Comparison of ENCODE assay signal across 21 cellular contexts in the genomic region with DNA sequence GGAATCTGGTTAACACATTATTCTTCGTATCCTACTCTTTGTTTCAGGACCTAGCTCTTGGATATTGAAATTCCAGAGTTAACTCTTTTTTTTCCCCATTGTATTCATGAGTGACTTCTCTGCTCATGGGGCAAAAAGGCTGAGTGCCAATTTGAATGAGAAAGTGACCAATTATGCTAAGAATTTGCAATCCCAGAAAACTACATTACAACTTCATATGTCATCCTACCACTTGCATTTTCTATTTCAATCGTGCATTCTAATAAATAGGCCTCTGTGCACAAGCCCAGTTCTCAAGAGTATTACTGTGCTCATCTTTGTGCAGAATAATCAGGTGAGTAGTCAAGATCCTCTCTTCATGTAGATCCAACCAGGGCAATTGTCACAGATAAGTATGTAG.
DNase-seq lines count a peak whose midpoint lies in the region; ATAC-seq and TF ChIP-seq lines count a peak whose summit lies in the region.
"Had no signal": no experiment of that assay in that cellular context is flagged by ENCODE, and none has a peak within 500 bp of the region (broad histone marks: within the 10 kb centered on the region; RNA-seq: fewer than 3 reads in every experiment).

No MANE protein-coding gene starts in this region.

- no peak for TF ChIP-seq POLR2A in prostate gland (IDR thresholded peaks at IDR 0.05)

- no peaks in the 10 kb centered on the region for H3K4me1 ChIP-seq in prostate gland (replicated peaks)
- H3K4me1 ChIP-seq: HAP-1, neural progenitor cell, tibial artery had no signal

- peak; percentile 53 for DNase-seq in ACHN
- DNase-seq in HFFc6, result peak; percentile 57
- peak; percentile 65 for DNase-seq in astrocyte of the spinal cord (ENCODE audit: low read depth, low spot score)
- DNase-seq in iris pigment epithelial cell (ENCODE audit: low read depth), result peak; percentile 67
- no peak for DNase-seq in NCI-H345 treated with DMSO at 0.1 percent for 48 hours (lab: John Stamatoyannopoulos, UW; ENCODE audit: unreplicated experiment)
- no peak for DNase-seq in GM19238 (ENCODE audit: insufficient read length, low spot score)
- no peak for DNase-seq in prostate gland (ENCODE audit: low spot score)
- DNase-seq: 8988T; activated B cell treated with CpG ODN at 0.5 μM for 24 hours; activated CD8-positive, alpha-beta T cell treated with anti-CD3 and anti-CD28 coated beads for 36 hours; activated naive CD4-positive, alpha-beta T cell treated with anti-CD3 and anti-CD28 coated beads, Interleukin-2, amount 50 U/mL, for 16 hours; activated T-cell treated with anti-CD3 and anti-CD28 coated beads, Interleukin-2, amount 50 U/mL, for 24 hours; CD4-positive, alpha-beta T cell; Kasumi-1; midbrain; stimulated activated naive B cell treated with anti-CD40 and anti-IgM and Interleukin-4, amounts not matched to agents 10 μg/mL and 1 μg/mL and 100 μg/mL, for 72 hours; T-helper 2 cell; tibial artery had no signal

- in situ Hi-C loops in ACHN (cut with HindIII; ENCODE audit: low pct_ligation_motif_present, low pct_unique_long_range_greater_than_20kb, low sequenced_read_pairs), result no loop called here
- in situ Hi-C loops in astrocyte of the spinal cord (cut with HindIII; ENCODE audit: low sequenced_read_pairs), result no loop called here

- H3K4me3 ChIP-seq in astrocyte of the spinal cord (ENCODE audit: low read depth, low read length), result no peak overlapping the region
- no peak overlapping the region for H3K4me3 ChIP-seq in prostate gland
- H3K4me3 ChIP-seq: HAP-1, neural progenitor cell, tibial artery had no signal

- TF ChIP-seq CTCF in HFFc6 (IDR thresholded peaks at IDR 0.05) (no peak), astrocyte of the spinal cord (IDR thresholded peaks at IDR 0.05; ENCODE audit: low read depth, low read length) (no peak), prostate gland (IDR thresholded peaks at IDR 0.05) (no peak)

- H3K27me3 Mint-ChIP-seq in HFFc6 (ENCODE audit: insufficient read depth), result no peaks in the 10 kb centered on the region
- H3K27me3 Mint-ChIP-seq: activated B cell treated with CpG ODN at 0.5 μM for 24 hours; activated CD8-positive, alpha-beta T cell treated with anti-CD3 and anti-CD28 coated beads for 36 hours; activated T-cell treated with anti-CD3 and anti-CD28 coated beads, Interleukin-2, amount 50 U/mL, for 24 hours; CD4-positive, alpha-beta T cell; stimulated activated naive B cell treated with anti-CD40 and anti-IgM and Interleukin-4, amounts not matched to agents 10 μg/mL and 1 μg/mL and 100 μg/mL, for 72 hours had no signal

- no peak overlapping the region for H3K4me3 Mint-ChIP-seq in HFFc6
- H3K4me3 Mint-ChIP-seq: activated B cell treated with CpG ODN at 0.5 μM for 24 hours; activated CD8-positive, alpha-beta T cell treated with anti-CD3 and anti-CD28 coated beads for 36 hours; activated T-cell treated with anti-CD3 and anti-CD28 coated beads, Interleukin-2, amount 50 U/mL, for 24 hours; CD4-positive, alpha-beta T cell; neural progenitor cell; stimulated activated naive B cell treated with anti-CD40 and anti-IgM and Interleukin-4, amounts not matched to agents 10 μg/mL and 1 μg/mL and 100 μg/mL, for 72 hours had no signal

- H3K9me3 ChIP-seq in prostate gland, result no peaks in the 10 kb centered on the region
- H3K9me3 ChIP-seq: HAP-1, tibial artery had no signal

- no peak for ATAC-seq in GM21447 (IDR thresholded peaks at IDR 0.05; ENCODE audit: unreplicated experiment)
- ATAC-seq: activated CD8-positive, alpha-beta T cell treated with anti-CD3 and anti-CD28 coated beads for 36 hours; stimulated activated naive B cell treated with anti-CD40 and anti-IgM and Interleukin-4, amounts not matched to agents 10 μg/mL and 1 μg/mL and 100 μg/mL, for 72 hours had no signal

- WGBS in prostate gland, result 80% methylated on average over 2 of the region's 2 CpGs

- H3K36me3 Mint-ChIP-seq in HFFc6 (ENCODE audit: low read depth), result no peaks in the 10 kb centered on the region
- H3K36me3 Mint-ChIP-seq: neural progenitor cell; stimulated activated naive B cell treated with anti-CD40 and anti-IgM and Interleukin-4, amounts not matched to agents 10 μg/mL and 1 μg/mL and 100 μg/mL, for 72 hours had no signal

- H3K4me1 Mint-ChIP-seq in HFFc6 (ENCODE audit: low read depth), result peaks cover 17% of the 10 kb centered on the region
- H3K4me1 Mint-ChIP-seq: activated B cell treated with CpG ODN at 0.5 μM for 24 hours; neural progenitor cell; stimulated activated naive B cell treated with anti-CD40 and anti-IgM and Interleukin-4, amounts not matched to agents 10 μg/mL and 1 μg/mL and 100 μg/mL, for 72 hours had no signal

- H3K27me3 ChIP-seq in prostate gland (replicated peaks; ENCODE audit: insufficient read depth), result no peaks in the 10 kb centered on the region
- H3K27me3 ChIP-seq: neural progenitor cell, tibial artery had no signal

- no peak overlapping the region for H3K27ac Mint-ChIP-seq in HFFc6
- H3K27ac Mint-ChIP-seq: activated B cell treated with CpG ODN at 0.5 μM for 24 hours; activated CD8-positive, alpha-beta T cell treated with anti-CD3 and anti-CD28 coated beads for 36 hours; activated T-cell treated with anti-CD3 and anti-CD28 coated beads, Interleukin-2, amount 50 U/mL, for 24 hours; CD4-positive, alpha-beta T cell; neural progenitor cell; stimulated activated naive B cell treated with anti-CD40 and anti-IgM and Interleukin-4, amounts not matched to agents 10 μg/mL and 1 μg/mL and 100 μg/mL, for 72 hours had no signal

- H3K9me3 Mint-ChIP-seq in HFFc6, result no peaks in the 10 kb centered on the region
- H3K9me3 Mint-ChIP-seq: neural progenitor cell had no signal

- H3K36me3 ChIP-seq in prostate gland, result no peaks in the 10 kb centered on the region
- H3K36me3 ChIP-seq: HAP-1, neural progenitor cell, tibial artery had no signal

- no peak overlapping the region for H3K27ac ChIP-seq in prostate gland
- H3K27ac ChIP-seq: neural progenitor cell, tibial artery had no signal

- intact Hi-C loops in prostate gland (cut with DNase I), result no loop called here

Comparison
In these comparisons a context has a peak if more than half of its experiments do, and no peak if none do; other contexts are left out.
1. DNase-seq: peak in ACHN (single experiment), HFFc6 (single experiment), astrocyte of the spinal cord (single experiment) and iris pigment epithelial cell (single experiment); none in NCI-H345 treated with DMSO at 0.1 percent for 48 hours (single experiment), GM19238 (single experiment) and prostate gland (single experiment).